Comparison of ENCODE assay signal across 8 cellular contexts in the genomic region with DNA sequence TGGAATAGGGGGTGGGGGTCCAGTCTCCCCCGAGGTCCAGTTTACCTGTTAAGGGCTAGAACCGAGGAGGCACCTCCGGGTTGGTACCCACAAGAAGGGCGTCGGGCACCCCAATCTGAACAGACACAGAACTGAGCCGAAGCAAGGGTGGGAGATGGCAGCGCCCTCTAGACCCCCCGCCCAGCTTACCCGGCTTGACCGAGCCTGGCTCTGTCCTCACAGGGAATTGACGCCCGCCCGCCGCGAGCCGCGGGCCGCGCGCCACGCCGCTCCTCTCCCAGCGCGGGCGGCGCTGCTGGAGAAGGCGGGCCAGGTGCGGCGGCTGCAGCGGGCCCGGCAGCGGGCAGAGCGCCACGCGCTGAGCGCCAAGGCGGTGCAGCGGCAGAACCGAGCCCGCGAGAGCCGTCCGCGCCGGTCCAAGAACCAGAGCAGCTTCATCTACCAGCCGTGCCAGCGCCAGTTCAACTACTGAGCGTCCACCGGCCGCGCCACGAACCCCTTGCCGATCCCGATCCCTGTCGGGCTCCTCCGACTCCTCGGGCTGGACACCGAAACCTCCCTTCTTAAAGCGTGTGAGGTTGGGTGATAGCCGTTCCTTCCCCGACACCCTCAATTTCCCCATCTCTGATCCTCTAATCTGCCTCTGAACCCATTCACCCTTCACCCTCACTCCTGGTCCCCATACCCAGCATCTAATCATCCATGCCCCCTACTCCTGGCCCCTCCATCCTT. TPM values are rescaled to one million over a fixed set of nuclear protein-coding genes. Genes with fewer than 3 reads are reported as not detected.
DNase-seq lines count a peak whose midpoint lies in the region; ATAC-seq, FAIRE-seq and TF ChIP-seq lines count a peak whose summit lies in the region.

No MANE protein-coding gene starts in this region.

- H3K4me3 ChIP-seq in HUES64 (ENCODE audit: low read length) (peak overlapping the region; percentile 83), SJSA1 (peak overlapping the region; percentile 23), colonic mucosa (peak overlapping the region; percentile 51), HepG2 (replicated peaks in 1 of 3; ENCODE audit: insufficient read depth in 1 of 3, low read depth in 2 of 3, low read length in 3 of 3) (no peak overlapping the region)

- H3K27me3 ChIP-seq in HUES64 (ENCODE audit: insufficient read depth, low read length) = peaks cover 30% of the 10 kb centered on the region
- no peaks in the 10 kb centered on the region for H3K27me3 ChIP-seq in SJSA1 (replicated peaks)
- H3K27me3 ChIP-seq in colonic mucosa = no peaks in the 10 kb centered on the region
- no peaks in the 10 kb centered on the region; a peak in 1 of 5 replicates for H3K27me3 ChIP-seq in HepG2 (ENCODE audit: control insufficient read depth in 1 of 2, insufficient read depth in 2 of 2, low read length in 2 of 2)

- FAIRE-seq in HepG2 (lab: Jason Lieb, UNC) = no peak

- TF ChIP-seq POLR2A in HepG2 (IDR thresholded peaks at IDR 0.05; ENCODE audit: insufficient read depth in 1 of 2, low read depth in 2 of 2, low read length in 2 of 2) = 0 out of 4 replicates have a peak, but pooled peaks of 1 of the 2 experiments have one; percentile 6

- H3K4me1 ChIP-seq in HUES64 (ENCODE audit: insufficient read depth, low read length) (no peaks in the 10 kb centered on the region), SJSA1 (replicated peaks) (peaks cover 18% of the 10 kb centered on the region), colonic mucosa (peaks cover 6% of the 10 kb centered on the region), HepG2 (ENCODE audit: insufficient read depth, low read length) (peaks cover 79% of the 10 kb centered on the region)

- no peaks in the 10 kb centered on the region for H3K36me3 ChIP-seq in HUES64 (ENCODE audit: insufficient read depth, low read length)
- H3K36me3 ChIP-seq in SJSA1 = peaks cover 28% of the 10 kb centered on the region
- no peaks in the 10 kb centered on the region for H3K36me3 ChIP-seq in colonic mucosa
- H3K36me3 ChIP-seq in HepG2 (replicated peaks in 1 of 2; ENCODE audit: control insufficient read depth in 1 of 2, insufficient read depth in 2 of 2, low read length in 2 of 2) = peaks cover 2 to 6% of the 10 kb centered on the region in 2 experiments; a peak in 4 of 5 replicates

- CTCF ChIA-PET in HepG2 (lab: Yijun Ruan, JAX; ENCODE audit: low intra/inter-chr PET ratio, low total read pairs) = no interaction called here

- no peak for TF ChIP-seq RAD21 in HepG2 (CRISPR knock-in tag; IDR thresholded peaks at IDR 0.05)

- H2AFZ ChIP-seq in HepG2 (ENCODE audit: low read length) = no peak overlapping the region

- ATAC-seq in GM21381 (IDR thresholded peaks at IDR 0.05; ENCODE audit: unreplicated experiment) (peak; percentile 28), HepG2 (no peak)

- TF ChIP-seq EP300 in HepG2 (IDR thresholded peaks at IDR 0.05; ENCODE audit: low read depth in 2 of 2, low read length in 2 of 2) (no peak), HepG2 (CRISPR knock-in tag; IDR thresholded peaks at IDR 0.05; ENCODE audit: borderline replicate concordance) (no peak)

- H3K9me3 ChIP-seq in HUES64 (ENCODE audit: insufficient read depth, low read depth, low read length) = no peaks in the 10 kb centered on the region
- no peaks in the 10 kb centered on the region for H3K9me3 ChIP-seq in SJSA1 (replicated peaks)
- H3K9me3 ChIP-seq in colonic mucosa = no peaks in the 10 kb centered on the region
- no peaks in the 10 kb centered on the region for H3K9me3 ChIP-seq in HepG2 (ENCODE audit: low read length)

- H3K27ac ChIP-seq in HUES64 (ENCODE audit: low read depth, low read length) (no peak overlapping the region), SJSA1 (no peak overlapping the region), colonic mucosa (peak overlapping the region; percentile 61), HepG2 (ENCODE audit: extremely low read length, insufficient read depth, low read length) (no peak overlapping the region)

- TF ChIP-seq CTCF in colonic mucosa (IDR thresholded peaks at IDR 0.05) = no peak
- peak; percentile 31 for TF ChIP-seq CTCF in HepG2 (CRISPR knock-in tag; IDR thresholded peaks at IDR 0.05)

- WGBS in HUES64 = 4% methylated on average over 61 of the region's 61 CpGs
- 94% methylated on average over 61 of the region's 61 CpGs for WGBS in HepG2 (ENCODE audit: low lambda C conversion rate)

- POLR2A ChIA-PET in HepG2 (lab: Yijun Ruan, JAX) = interaction anchor here (1.2 kb wide), 1 partner anchor 88 kb away, joined by 3 read pairs; no protein-coding TSS in a partner anchor

- peaks cover 11% of the 10 kb centered on the region for H3K79me2 ChIP-seq in HepG2 (ENCODE audit: insufficient read depth, low read length)

- peak overlapping the region; percentile 60; the same call in 1 of the 2 replicates for H3K9ac ChIP-seq in HUES64 (ENCODE audit: low read depth, low read length)
- peak overlapping the region; percentile 75 for H3K9ac ChIP-seq in colonic mucosa (ENCODE audit: low read depth in 2 of 2, low read length in 2 of 2)
- H3K9ac ChIP-seq in HepG2 (ENCODE audit: insufficient read depth, low read depth, low read length) = no peak overlapping the region

- no peaks in the 10 kb centered on the region for H4K20me1 ChIP-seq in HepG2 (ENCODE audit: insufficient read depth, low read length)

- no TSS peak for BruUV-seq in HepG2 (replicated peaks; lab: Mats Ljungman, UMichigan)

- no peak overlapping the region for H3K4me2 ChIP-seq in HepG2 (ENCODE audit: low read depth, low read length)

- in situ Hi-C loops in HepG2 (cut with HindIII; ENCODE audit: extremely low pct_ligation_motif_present, low pct_unique_long_range_greater_than_20kb) = loop anchor here (5.0 to 10.0 kb wide), 2 partner anchors 173 to 405 kb away; a partner anchor contains a TSS

- intact Hi-C loops in colonic mucosa (cut with DNase I) (loop anchor here (5.0 to 10.0 kb wide), 2 partner anchors 55 to 128 kb away; no protein-coding TSS in a partner anchor), HepG2 (cut with micrococcal nuclease; ENCODE audit: unreplicated experiment) (loop anchor here (5.0 to 10.0 kb wide), 3 partner anchors 55 to 173 kb away; no protein-coding TSS in a partner anchor)

- DNase-seq in NCI-H1436 (lab: John Stamatoyannopoulos, UW) = peak; percentile 77
- no peak for DNase-seq in NCI-H1436 treated with DMSO at 0.1 percent for 48 hours (lab: John Stamatoyannopoulos, UW)
- DNase-seq in SJSA1 (ENCODE audit: low read depth in 1 of 2, low spot score in 2 of 2) = peak; percentile 44 to 48
- DNase-seq in colonic mucosa = peak; percentile 77
- no peak for DNase-seq in HepG2 (ENCODE audit: low spot score)
- peak; percentile 30 to 58 for DNase-seq in stimulated activated CD8-positive, alpha-beta memory T cell treated with anti-CD3 and anti-CD28 coated beads, Interleukin-2, amount 100 ng/mL, for 1 hour (ENCODE audit: low read depth in 2 of 2)

RNA-seq across cellular contexts. Expression of a gene that starts 5.9 kb away (rescaled TPM):
- 4.1 TPM for polyA plus RNA-seq in HUES64 (2013, experiment 1 of 2)
- polyA plus RNA-seq in HUES64 (2013, experiment 2 of 2) = 4.4 TPM
- 0.88 and 2.9 TPM in 2 replicates for total RNA-seq in SJSA1 (2014; rRNA removed; shearing (Covaris generic))
- total RNA-seq in colonic mucosa = 10 to 100 TPM; 38.1 to 60.9 TPM
- total RNA-seq in HepG2 (2016; rRNA removed; fragmentation: Illumina TruSeq; extraction: Trizol) = 5.2 and 10.1 TPM in 2 replicates
- total RNA-seq in HepG2 (2016; cell fraction: cytosol; rRNA removed; fragmentation: Illumina TruSeq; extraction: Trizol; ENCODE audit: low read depth) = 1.1 and 1.2 TPM in 2 replicates
- 5.0 and 8.1 TPM in 2 replicates for total RNA-seq in HepG2 (2016; cell fraction: insoluble cytoplasmic fraction; rRNA removed; fragmentation: Illumina TruSeq; extraction: Trizol)
- 7.4 and 7.6 TPM in 2 replicates for total RNA-seq in HepG2 (2016; cell fraction: membrane; rRNA removed; fragmentation: Illumina TruSeq; extraction: Trizol)
- 10.1 and 10.3 TPM in 2 replicates for total RNA-seq in HepG2 (2016; cell fraction: nucleus; rRNA removed; fragmentation: Illumina TruSeq; extraction: Trizol)
- 18.8 and 29.5 TPM in 2 replicates for polyA plus RNA-seq in HepG2 (2011; rRNA removed)
- 11.4 and 22.8 TPM in 2 replicates for polyA plus RNA-seq in HepG2 (2011; cell fraction: cytosol; rRNA removed)
- 46.3 and 62.2 TPM in 2 replicates for polyA plus RNA-seq in HepG2 (2011; cell fraction: nucleus; rRNA removed)
- polyA plus RNA-seq in HepG2 (2012) = 67.2 and 70.2 TPM in 2 replicates
- 1.7 and 2.0 TPM in 2 replicates for polyA plus RNA-seq in HepG2 (2016; cell fraction: cytosol; fragmentation: Illumina TruSeq; extraction: Trizol; ENCODE audit: low read depth)
- polyA plus RNA-seq in HepG2 (2016; cell fraction: insoluble cytoplasmic fraction; fragmentation: Illumina TruSeq; extraction: Trizol; ENCODE audit: low read depth) = 20.8 and 28.1 TPM in 2 replicates
- polyA plus RNA-seq in HepG2 (2016; cell fraction: membrane; fragmentation: Illumina TruSeq; extraction: Trizol; ENCODE audit: low read depth) = 8.6 and 8.7 TPM in 2 replicates
- 28.2 and 29.8 TPM in 2 replicates for polyA plus RNA-seq in HepG2 (2016; cell fraction: nucleus; fragmentation: Illumina TruSeq; extraction: Trizol; ENCODE audit: insufficient read depth, low read depth)
- 2.6 and 22.7 TPM in 2 replicates for polyA minus RNA-seq in HepG2 (2011; rRNA and poly(A)+ RNA removed; ENCODE audit: low replicate concordance)
- polyA minus RNA-seq in HepG2 (2011; cell fraction: cytosol; rRNA and poly(A)+ RNA removed) = 21.5 and 41.0 TPM in 2 replicates
- 19.1 and 30.5 TPM in 2 replicates for polyA minus RNA-seq in HepG2 (2011; cell fraction: nucleus; rRNA and poly(A)+ RNA removed)

RNA-seq across cellular contexts. Expression of a gene that starts 33.1 kb away (rescaled TPM):
- 30.6 TPM for polyA plus RNA-seq in HUES64 (2013, experiment 1 of 2)
- 36.8 TPM for polyA plus RNA-seq in HUES64 (2013, experiment 2 of 2)
- 13.3 and 24.4 TPM in 2 replicates for total RNA-seq in SJSA1 (2014; rRNA removed; shearing (Covaris generic))
- 10 to 100 TPM; 22.3 to 32.6 TPM for total RNA-seq in colonic mucosa
- 27.1 and 45.5 TPM in 2 replicates for total RNA-seq in HepG2 (2016; rRNA removed; fragmentation: Illumina TruSeq; extraction: Trizol)
- total RNA-seq in HepG2 (2016; cell fraction: cytosol; rRNA removed; fragmentation: Illumina TruSeq; extraction: Trizol; ENCODE audit: low read depth) = 7.9 and 10.2 TPM in 2 replicates
- 22.7 and 40.7 TPM in 2 replicates for total RNA-seq in HepG2 (2016; cell fraction: insoluble cytoplasmic fraction; rRNA removed; fragmentation: Illumina TruSeq; extraction: Trizol)
- total RNA-seq in HepG2 (2016; cell fraction: membrane; rRNA removed; fragmentation: Illumina TruSeq; extraction: Trizol) = 13.9 and 15.8 TPM in 2 replicates
- 46.7 and 53.0 TPM in 2 replicates for total RNA-seq in HepG2 (2016; cell fraction: nucleus; rRNA removed; fragmentation: Illumina TruSeq; extraction: Trizol)
- 175 and 231 TPM in 2 replicates for polyA plus RNA-seq in HepG2 (2011; rRNA removed)
- 173 and 228 TPM in 2 replicates for polyA plus RNA-seq in HepG2 (2011; cell fraction: cytosol; rRNA removed)
- polyA plus RNA-seq in HepG2 (2011; cell fraction: nucleus; rRNA removed) = 61.5 and 68.6 TPM in 2 replicates
- polyA plus RNA-seq in HepG2 (2012) = 58.5 and 63.1 TPM in 2 replicates
- 12.5 and 12.8 TPM in 2 replicates for polyA plus RNA-seq in HepG2 (2016; cell fraction: cytosol; fragmentation: Illumina TruSeq; extraction: Trizol; ENCODE audit: low read depth)
- polyA plus RNA-seq in HepG2 (2016; cell fraction: insoluble cytoplasmic fraction; fragmentation: Illumina TruSeq; extraction: Trizol; ENCODE audit: low read depth) = 38.7 and 42.6 TPM in 2 replicates
- 20.5 and 21.1 TPM in 2 replicates for polyA plus RNA-seq in HepG2 (2016; cell fraction: membrane; fragmentation: Illumina TruSeq; extraction: Trizol; ENCODE audit: low read depth)
- polyA plus RNA-seq in HepG2 (2016; cell fraction: nucleus; fragmentation: Illumina TruSeq; extraction: Trizol; ENCODE audit: insufficient read depth, low read depth) = 88.7 and 94.6 TPM in 2 replicates
- polyA minus RNA-seq in HepG2 (2011; rRNA and poly(A)+ RNA removed; ENCODE audit: low replicate concordance) = 185 and 339 TPM in 2 replicates
- polyA minus RNA-seq in HepG2 (2011; cell fraction: cytosol; rRNA and poly(A)+ RNA removed) = 49.4 and 49.8 TPM in 2 replicates
- 55.5 and 65.3 TPM in 2 replicates for polyA minus RNA-seq in HepG2 (2011; cell fraction: nucleus; rRNA and poly(A)+ RNA removed)

Comparison
In these comparisons a context has a peak if more than half of its experiments do, and no peak if none do; other contexts are left out.
1. DNase-seq: peak in NCI-H1436 (single experiment), SJSA1 (2 of 2), colonic mucosa (single experiment) and stimulated activated CD8-positive, alpha-beta memory T cell treated with anti-CD3 and anti-CD28 coated beads, Interleukin-2, amount 100 ng/mL, for 1 hour (2 of 2); none in NCI-H1436 treated with DMSO at 0.1 percent for 48 hours (single experiment) and HepG2 (single experiment).
2. H3K4me3 ChIP-seq: peak in HUES64 (single experiment), SJSA1 (single experiment) and colonic mucosa (single experiment); none in HepG2 (0 of 3).